In genomic region chr19:41363753-41364545, GRCh38 we compare ENCODE assay signal across 8 cellular contexts. TPM values are rescaled to one million over a fixed set of nuclear protein-coding genes. Genes with fewer than 3 reads are reported as not detected.
A peak's percentile ranks its signal among the peaks of the same experiment; 100 is the strongest.
DNase-seq lines count a peak whose midpoint lies in the region; ATAC-seq and TF ChIP-seq lines count a peak whose summit lies in the region.

TSS of gene B9D2 (minus strand) at chr19:41364149. CDS start at chr19:41363519, 630 bp downstream.

- no peaks in the 10 kb centered on the region for H3K36me3 ChIP-seq in BE2C

- no peaks in the 10 kb centered on the region for H3K9me3 ChIP-seq in BE2C

- DNase-seq in BE2C = peak; percentile 98
- DNase-seq in GM19240 (ENCODE audit: insufficient read length, low spot score) = peak; percentile 89
- peak; percentile 98 to 99 for DNase-seq in NCI-H526 (lab: John Stamatoyannopoulos, UW)
- DNase-seq in activated CD4-positive, alpha-beta T cell treated with anti-CD3 and anti-CD28 coated beads for 48 hours = peak; percentile 98
- DNase-seq in coronary artery (ENCODE audit: low spot score) = peak; percentile 98
- DNase-seq in stimulated activated CD4-positive, alpha-beta T cell treated with anti-CD3 and anti-CD28 coated beads, Interleukin-1b, Interleukin-23, amount 100 ng/mL, for 4 hours (ENCODE audit: low read depth in 2 of 2) = peak; percentile 94 to 96

- no peaks in the 10 kb centered on the region for H3K27me3 ChIP-seq in BE2C
- H3K27me3 ChIP-seq in layer of hippocampus (ENCODE audit: control insufficient read depth, insufficient read depth, low read length) = no peaks in the 10 kb centered on the region

- H3K27ac ChIP-seq in coronary artery = peak within 1 kb of the TSS; percentile 98 to 99
- peak within 1 kb of the TSS; percentile 100 for H3K27ac ChIP-seq in layer of hippocampus (ENCODE audit: low read depth, low read length)

- TF ChIP-seq CTCF in BE2C (IDR thresholded peaks at IDR 0.05; ENCODE audit: low read depth, low read length) (no peak), coronary artery (IDR thresholded peaks at IDR 0.05) (no peak)

- H3K4me1 ChIP-seq in BE2C = no peaks in the 10 kb centered on the region

- H3K4me3 ChIP-seq in BE2C (ENCODE audit: low read depth, low read length) (peak within 1 kb of the TSS; percentile 83), coronary artery (peak within 1 kb of the TSS; percentile 86)

- ATAC-seq in HG03460 (IDR thresholded peaks at IDR 0.05; ENCODE audit: unreplicated experiment) = peak; percentile 76

RNA-seq across cellular contexts. Expression of gene B9D2, which starts in this region (rescaled TPM):
- 28.2 TPM for polyA plus RNA-seq in BE2C (2012; ENCODE audit: insufficient read depth, insufficient read length, low read depth)

Comparison
In these comparisons a context has a peak if more than half of its experiments do, and no peak if none do; other contexts are left out.
1. Peak in every context shown above with its lines: DNase-seq, ATAC-seq, H3K4me3 ChIP-seq and H3K27ac ChIP-seq.